13 cellular contexts compared by ENCODE assay signal in the genomic region with DNA sequence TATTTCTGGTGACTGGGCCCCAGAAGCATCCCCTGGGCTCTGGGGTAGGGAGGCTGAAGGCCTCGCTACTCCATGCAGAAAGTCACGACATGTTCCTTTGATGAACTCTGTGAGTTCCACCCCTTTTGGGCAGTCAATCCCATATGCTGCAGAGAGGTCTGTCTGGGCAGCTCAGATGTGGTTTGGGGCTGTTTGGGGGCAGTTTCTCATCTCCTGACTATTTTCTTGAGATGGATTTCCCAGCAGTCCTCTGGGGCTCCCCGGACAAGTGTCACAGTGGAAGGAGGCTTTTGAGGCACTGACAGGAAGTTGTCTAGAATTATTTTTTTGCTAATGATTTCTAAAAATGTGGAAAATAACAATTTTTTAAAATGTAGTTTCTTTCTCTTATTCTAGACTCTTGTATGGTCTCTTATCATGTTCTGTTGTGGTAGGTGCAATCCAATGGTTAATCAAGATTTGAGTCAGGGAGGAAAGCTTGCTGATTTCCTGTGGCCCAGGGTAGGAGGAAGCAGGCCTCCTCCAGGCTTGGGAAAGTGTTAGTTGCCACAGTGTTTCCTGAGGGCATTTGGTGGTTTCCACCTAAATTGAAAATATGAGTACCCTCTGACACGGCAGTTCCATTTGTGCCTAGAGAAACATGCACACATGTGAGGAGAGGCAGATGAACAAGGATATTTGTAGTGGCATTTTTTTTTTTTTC. TPM values are rescaled to one million over a fixed set of nuclear protein-coding genes. Genes with fewer than 3 reads are reported as not detected.
A peak's percentile ranks its signal among the peaks of the same experiment; 100 is the strongest.
DNase-seq lines count a peak whose midpoint lies in the region; ATAC-seq and TF ChIP-seq lines count a peak whose summit lies in the region.
"Had no signal": no experiment of that assay in that cellular context is flagged by ENCODE, and none has a peak within 500 bp of the region (broad histone marks: within the 10 kb centered on the region; RNA-seq: fewer than 3 reads in every experiment).

No MANE protein-coding gene starts in this region.

- TF ChIP-seq POLR2A in spleen (IDR thresholded peaks at IDR 0.05), result no peak

- TF ChIP-seq CTCF in GM12865 (IDR thresholded peaks at IDR 0.05; ENCODE audit: insufficient read depth, low read depth, low read length, missing control alignments) (no peak), OCI-LY1 (IDR thresholded peaks at IDR 0.05; ENCODE audit: low read length) (no peak), spleen (IDR thresholded peaks at IDR 0.05 in 8 of 11, conservative IDR thresholded peaks at IDR 0.05 in 3 of 11) (no peak)

- H3K4me1 ChIP-seq in OCI-LY1 (ENCODE audit: insufficient read depth, low read length, severe bottlenecking) (peaks cover 36% of the 10 kb centered on the region), adipocyte (ENCODE audit: control insufficient read depth, insufficient read depth, low read length) (peaks cover 4% of the 10 kb centered on the region), spleen (peaks cover 24 to 82% (median 51%) of the 10 kb centered on the region in 6 donors)

- no peak overlapping the region for H3K4me2 ChIP-seq in OCI-LY1 (ENCODE audit: low read length)

- DNase-seq in GM12865 (ENCODE audit: low read depth) (peak; percentile 65), adipocyte (ENCODE audit: low read depth) (peak; percentile 7), spleen (no peak), occipital lobe (lab: John Stamatoyannopoulos, UW) (no peak), epidermal melanocyte (ENCODE audit: insufficient read length, low spot score) (no peak)
- DNase-seq: left ventricle myocardium superior, NCI-H748 treated with DMSO at 0.1 percent for 48 hours had no signal

- H3K9me3 ChIP-seq in OCI-LY1 (ENCODE audit: low read length) (no peaks in the 10 kb centered on the region), adipocyte (ENCODE audit: control insufficient read depth, low read length) (no peaks in the 10 kb centered on the region), spleen (no peaks in the 10 kb centered on the region)
- H3K9me3 ChIP-seq: vagina had no signal

- WGBS in spleen, 5 donors, result 31 to 46% (median 40%) methylated on average over 4 of the region's 4 CpGs

- no peak overlapping the region for H3K4me3 ChIP-seq in GM12865 (ENCODE audit: low read depth, low read length)
- no peak overlapping the region for H3K4me3 ChIP-seq in OCI-LY1 (ENCODE audit: low read depth, low read length, poor library complexity, severe bottlenecking)
- H3K4me3 ChIP-seq in adipocyte (ENCODE audit: low read length), result no peak overlapping the region
- no peak overlapping the region for H3K4me3 ChIP-seq in spleen
- H3K4me3 ChIP-seq: skin epidermis, vagina had no signal

- H3K36me3 ChIP-seq in OCI-LY1 (ENCODE audit: insufficient read depth, low read length) (peaks cover 39% of the 10 kb centered on the region), adipocyte (ENCODE audit: control insufficient read depth, insufficient read depth, low read length, severe bottlenecking) (peaks cover 18% of the 10 kb centered on the region), spleen (peaks cover 0 to 50% (median 1%) of the 10 kb centered on the region in 6 donors)

- H3K9ac ChIP-seq in OCI-LY1 (ENCODE audit: low read length), result no peak overlapping the region
- no peak overlapping the region for H3K9ac ChIP-seq in adipocyte (ENCODE audit: low read length)

- H3K9me2 ChIP-seq in OCI-LY1 (ENCODE audit: low read depth, low read length), result no peaks in the 10 kb centered on the region

- H3K27me3 ChIP-seq in OCI-LY1 (ENCODE audit: insufficient read depth, low read length) (no peaks in the 10 kb centered on the region), adipocyte (replicated peaks; ENCODE audit: control insufficient read depth, insufficient read depth, low read length) (no peaks in the 10 kb centered on the region), spleen (replicated peaks in 1 of 7) (no peaks in the 10 kb centered on the region)
- H3K27me3 ChIP-seq: vagina had no signal

- intact Hi-C loops in spleen (cut with DNase I; ENCODE audit: low total_unique reads), result loop anchor here (10.0 kb wide), 2 partner anchors 64 to 204 kb away; partner anchors contain the start of genes FANCD2 and IRAK2

- H3F3A ChIP-seq in OCI-LY1 (ENCODE audit: insufficient read depth, low read length), result peaks cover 5% of the 10 kb centered on the region; the same call in 1 of the 2 replicates

- ATAC-seq in GM19328 (IDR thresholded peaks at IDR 0.05; ENCODE audit: unreplicated experiment) (no peak), HG03520 (IDR thresholded peaks at IDR 0.05; ENCODE audit: unreplicated experiment) (no peak)
- ATAC-seq: esophagus mucosa, left ventricle myocardium superior had no signal

- no peaks in the 10 kb centered on the region for H4K20me1 ChIP-seq in OCI-LY1 (ENCODE audit: insufficient read depth, low read length)

- H3K27ac ChIP-seq in OCI-LY1 (ENCODE audit: low read depth, low read length, poor library complexity, severe bottlenecking), result peak overlapping the region; percentile 20
- H3K27ac ChIP-seq in spleen, result peak overlapping the region in 7 of 8 donors; percentile 61 to 80 (median 70)
- H3K27ac ChIP-seq: vagina had no signal

- H2AFZ ChIP-seq in OCI-LY1 (ENCODE audit: low read length), result no peak overlapping the region

- no peaks in the 10 kb centered on the region for H3K79me2 ChIP-seq in OCI-LY1 (ENCODE audit: insufficient read depth, low read length)

RNA-seq across cellular contexts. Expression of gene TATDN2, which starts 19.9 kb away (rescaled TPM):
- 10 to 100 TPM; 32.8 to 56.1 (median 48.6) TPM for total RNA-seq in spleen
- polyA plus RNA-seq in spleen, result 10 to 100 TPM; 15.4 to 20.4 (median 16.2) TPM
- total RNA-seq in occipital lobe, result 21.1 TPM

Comparison
In these comparisons a context has a peak if more than half of its experiments do, and no peak if none do; other contexts are left out.
1. DNase-seq: peak in GM12865 (single experiment) and adipocyte (single experiment); none in spleen (single experiment), occipital lobe (single experiment) and epidermal melanocyte (single experiment).